Comparison of ENCODE assay signal across 2 cellular contexts in the genomic region with DNA sequence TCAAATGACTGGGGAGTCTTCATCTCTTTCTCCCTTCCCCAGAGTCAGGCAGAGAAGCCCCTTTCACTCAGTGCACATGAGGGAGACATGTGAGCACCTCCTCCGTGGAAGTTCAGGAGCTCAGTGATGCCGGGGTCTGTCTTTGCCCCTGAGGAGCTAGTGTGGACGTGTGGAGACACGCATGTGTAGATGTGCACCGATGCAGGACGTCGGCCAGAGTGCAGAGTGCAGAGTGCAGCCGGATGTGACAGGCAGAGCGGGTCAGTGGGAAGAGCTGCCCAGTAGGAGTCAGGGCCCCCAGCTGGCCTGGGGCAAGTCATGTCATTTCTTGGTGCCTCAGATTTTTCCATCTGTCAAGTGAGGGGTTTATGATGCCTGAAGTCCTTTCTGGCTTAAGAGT.
TF ChIP-seq lines count a peak whose summit lies in the region.

No MANE protein-coding gene starts in this region.

TF ChIP-seq in HEK293, 187 proteins besides CTCF, POLR2A, EP300 and RAD21 (continued from another document):
- TF ChIP-seq, protein P1, sequence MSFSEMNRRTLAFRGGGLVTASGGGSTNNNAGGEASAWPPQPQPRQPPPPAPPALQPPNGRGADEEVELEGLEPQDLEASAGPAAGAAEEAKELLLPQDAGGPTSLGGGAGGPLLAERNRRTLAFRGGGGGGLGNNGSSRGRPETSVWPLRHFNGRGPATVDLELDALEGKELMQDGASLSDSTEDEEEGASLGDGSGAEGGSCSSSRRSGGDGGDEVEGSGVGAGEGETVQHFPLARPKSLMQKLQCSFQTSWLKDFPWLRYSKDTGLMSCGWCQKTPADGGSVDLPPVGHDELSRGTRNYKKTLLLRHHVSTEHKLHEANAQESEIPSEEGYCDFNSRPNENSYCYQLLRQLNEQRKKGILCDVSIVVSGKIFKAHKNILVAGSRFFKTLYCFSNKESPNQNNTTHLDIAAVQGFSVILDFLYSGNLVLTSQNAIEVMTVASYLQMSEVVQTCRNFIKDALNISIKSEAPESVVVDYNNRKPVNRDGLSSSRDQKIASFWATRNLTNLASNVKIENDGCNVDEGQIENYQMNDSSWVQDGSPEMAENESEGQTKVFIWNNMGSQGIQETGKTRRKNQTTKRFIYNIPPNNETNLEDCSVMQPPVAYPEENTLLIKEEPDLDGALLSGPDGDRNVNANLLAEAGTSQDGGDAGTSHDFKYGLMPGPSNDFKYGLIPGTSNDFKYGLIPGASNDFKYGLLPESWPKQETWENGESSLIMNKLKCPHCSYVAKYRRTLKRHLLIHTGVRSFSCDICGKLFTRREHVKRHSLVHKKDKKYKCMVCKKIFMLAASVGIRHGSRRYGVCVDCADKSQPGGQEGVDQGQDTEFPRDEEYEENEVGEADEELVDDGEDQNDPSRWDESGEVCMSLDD (tag by site-specific recombination; IDR thresholded peaks at IDR 0.05) = no peak
- no peak for TF ChIP-seq KLF8 (tag by site-specific recombination; IDR thresholded peaks at IDR 0.05)
- TF ChIP-seq, protein P2, sequence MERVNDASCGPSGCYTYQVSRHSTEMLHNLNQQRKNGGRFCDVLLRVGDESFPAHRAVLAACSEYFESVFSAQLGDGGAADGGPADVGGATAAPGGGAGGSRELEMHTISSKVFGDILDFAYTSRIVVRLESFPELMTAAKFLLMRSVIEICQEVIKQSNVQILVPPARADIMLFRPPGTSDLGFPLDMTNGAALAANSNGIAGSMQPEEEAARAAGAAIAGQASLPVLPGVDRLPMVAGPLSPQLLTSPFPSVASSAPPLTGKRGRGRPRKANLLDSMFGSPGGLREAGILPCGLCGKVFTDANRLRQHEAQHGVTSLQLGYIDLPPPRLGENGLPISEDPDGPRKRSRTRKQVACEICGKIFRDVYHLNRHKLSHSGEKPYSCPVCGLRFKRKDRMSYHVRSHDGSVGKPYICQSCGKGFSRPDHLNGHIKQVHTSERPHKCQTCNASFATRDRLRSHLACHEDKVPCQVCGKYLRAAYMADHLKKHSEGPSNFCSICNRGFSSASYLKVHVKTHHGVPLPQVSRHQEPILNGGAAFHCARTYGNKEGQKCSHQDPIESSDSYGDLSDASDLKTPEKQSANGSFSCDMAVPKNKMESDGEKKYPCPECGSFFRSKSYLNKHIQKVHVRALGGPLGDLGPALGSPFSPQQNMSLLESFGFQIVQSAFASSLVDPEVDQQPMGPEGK (tag by site-specific recombination; IDR thresholded peaks at IDR 0.05) = 0 out of 2 replicates have a peak, but pooled peaks have one; percentile 6
- TF ChIP-seq ZSCAN16 (tag by site-specific recombination; IDR thresholded peaks at IDR 0.05) = no peak
- TF ChIP-seq ZNF624 (tag by site-specific recombination; IDR thresholded peaks at IDR 0.05) = no peak
- no peak for TF ChIP-seq EGR2 (tag by site-specific recombination; IDR thresholded peaks at IDR 0.05; ENCODE audit: low read depth)
- no peak for TF ChIP-seq ZNF785 (tag by site-specific recombination; IDR thresholded peaks at IDR 0.05)
- no peak for TF ChIP-seq ZSCAN30 (tag by site-specific recombination; IDR thresholded peaks at IDR 0.05)
- TF ChIP-seq YY2 (tag by site-specific recombination; IDR thresholded peaks at IDR 0.05) = no peak
- no peak for TF ChIP-seq TCF7L2 (IDR thresholded peaks at IDR 0.05; ENCODE audit: borderline replicate concordance, low read depth, low read length)
- no peak for TF ChIP-seq SP3 (tag by site-specific recombination; IDR thresholded peaks at IDR 0.05)
- TF ChIP-seq ZFP69B (tag by site-specific recombination; IDR thresholded peaks at IDR 0.05) = no peak
- 0 out of 2 replicates have a peak, but pooled peaks have one; percentile 16 for TF ChIP-seq ZIC2 (tag by site-specific recombination; IDR thresholded peaks at IDR 0.05)
- TF ChIP-seq ZBTB17 (tag by site-specific recombination; IDR thresholded peaks at IDR 0.05) = 0 out of 2 replicates have a peak, but pooled peaks have one; percentile 47
- TF ChIP-seq ZNF350 (tag by site-specific recombination; IDR thresholded peaks at IDR 0.05) = no peak
- TF ChIP-seq ZNF324 (tag by site-specific recombination; IDR thresholded peaks at IDR 0.05) = no peak
- peak; percentile 5; the same call in 1 of the 2 replicates for TF ChIP-seq ZNF341 (tag by site-specific recombination; IDR thresholded peaks at IDR 0.05; ENCODE audit: low read depth)

TF ChIP-seq in liver, 16 proteins besides CTCF, POLR2A, EP300 and RAD21 (continued from another document):
- TF ChIP-seq, protein P3, sequence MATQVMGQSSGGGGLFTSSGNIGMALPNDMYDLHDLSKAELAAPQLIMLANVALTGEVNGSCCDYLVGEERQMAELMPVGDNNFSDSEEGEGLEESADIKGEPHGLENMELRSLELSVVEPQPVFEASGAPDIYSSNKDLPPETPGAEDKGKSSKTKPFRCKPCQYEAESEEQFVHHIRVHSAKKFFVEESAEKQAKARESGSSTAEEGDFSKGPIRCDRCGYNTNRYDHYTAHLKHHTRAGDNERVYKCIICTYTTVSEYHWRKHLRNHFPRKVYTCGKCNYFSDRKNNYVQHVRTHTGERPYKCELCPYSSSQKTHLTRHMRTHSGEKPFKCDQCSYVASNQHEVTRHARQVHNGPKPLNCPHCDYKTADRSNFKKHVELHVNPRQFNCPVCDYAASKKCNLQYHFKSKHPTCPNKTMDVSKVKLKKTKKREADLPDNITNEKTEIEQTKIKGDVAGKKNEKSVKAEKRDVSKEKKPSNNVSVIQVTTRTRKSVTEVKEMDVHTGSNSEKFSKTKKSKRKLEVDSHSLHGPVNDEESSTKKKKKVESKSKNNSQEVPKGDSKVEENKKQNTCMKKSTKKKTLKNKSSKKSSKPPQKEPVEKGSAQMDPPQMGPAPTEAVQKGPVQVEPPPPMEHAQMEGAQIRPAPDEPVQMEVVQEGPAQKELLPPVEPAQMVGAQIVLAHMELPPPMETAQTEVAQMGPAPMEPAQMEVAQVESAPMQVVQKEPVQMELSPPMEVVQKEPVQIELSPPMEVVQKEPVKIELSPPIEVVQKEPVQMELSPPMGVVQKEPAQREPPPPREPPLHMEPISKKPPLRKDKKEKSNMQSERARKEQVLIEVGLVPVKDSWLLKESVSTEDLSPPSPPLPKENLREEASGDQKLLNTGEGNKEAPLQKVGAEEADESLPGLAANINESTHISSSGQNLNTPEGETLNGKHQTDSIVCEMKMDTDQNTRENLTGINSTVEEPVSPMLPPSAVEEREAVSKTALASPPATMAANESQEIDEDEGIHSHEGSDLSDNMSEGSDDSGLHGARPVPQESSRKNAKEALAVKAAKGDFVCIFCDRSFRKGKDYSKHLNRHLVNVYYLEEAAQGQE (IDR thresholded peaks at IDR 0.05) = peak; percentile 80
- peak in 1 of 2 donors; percentile 80 for TF ChIP-seq GABPA (IDR thresholded peaks at IDR 0.05 in 1 of 2, conservative IDR thresholded peaks at IDR 0.05 in 1 of 2)
- TF ChIP-seq FOXA1 (IDR thresholded peaks at IDR 0.05) = peak; percentile 5
- peak in 1 of 2 donors; percentile 47 for TF ChIP-seq EGR1 (IDR thresholded peaks at IDR 0.05; ENCODE audit: low read depth in 2 of 2)
- TF ChIP-seq HNF4A (conservative IDR thresholded peaks at IDR 0.05) = peak; percentile 98 to 99
- no peak for TF ChIP-seq FOXA2 (IDR thresholded peaks at IDR 0.05)
- peak; percentile 82 for TF ChIP-seq SP1 (IDR thresholded peaks at IDR 0.05)
- TF ChIP-seq, protein P4, sequence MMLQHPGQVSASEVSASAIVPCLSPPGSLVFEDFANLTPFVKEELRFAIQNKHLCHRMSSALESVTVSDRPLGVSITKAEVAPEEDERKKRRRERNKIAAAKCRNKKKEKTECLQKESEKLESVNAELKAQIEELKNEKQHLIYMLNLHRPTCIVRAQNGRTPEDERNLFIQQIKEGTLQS (IDR thresholded peaks at IDR 0.05) = no peak
- TF ChIP-seq RXRA (IDR thresholded peaks at IDR 0.05) = peak; percentile 85 to 90
- peak; percentile 93 for TF ChIP-seq HNF4G (IDR thresholded peaks at IDR 0.05)
- TF ChIP-seq, protein P5, sequence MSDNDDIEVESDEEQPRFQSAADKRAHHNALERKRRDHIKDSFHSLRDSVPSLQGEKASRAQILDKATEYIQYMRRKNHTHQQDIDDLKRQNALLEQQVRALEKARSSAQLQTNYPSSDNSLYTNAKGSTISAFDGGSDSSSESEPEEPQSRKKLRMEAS (IDR thresholded peaks at IDR 0.05) = peak; percentile 87
- TF ChIP-seq, protein P6, sequence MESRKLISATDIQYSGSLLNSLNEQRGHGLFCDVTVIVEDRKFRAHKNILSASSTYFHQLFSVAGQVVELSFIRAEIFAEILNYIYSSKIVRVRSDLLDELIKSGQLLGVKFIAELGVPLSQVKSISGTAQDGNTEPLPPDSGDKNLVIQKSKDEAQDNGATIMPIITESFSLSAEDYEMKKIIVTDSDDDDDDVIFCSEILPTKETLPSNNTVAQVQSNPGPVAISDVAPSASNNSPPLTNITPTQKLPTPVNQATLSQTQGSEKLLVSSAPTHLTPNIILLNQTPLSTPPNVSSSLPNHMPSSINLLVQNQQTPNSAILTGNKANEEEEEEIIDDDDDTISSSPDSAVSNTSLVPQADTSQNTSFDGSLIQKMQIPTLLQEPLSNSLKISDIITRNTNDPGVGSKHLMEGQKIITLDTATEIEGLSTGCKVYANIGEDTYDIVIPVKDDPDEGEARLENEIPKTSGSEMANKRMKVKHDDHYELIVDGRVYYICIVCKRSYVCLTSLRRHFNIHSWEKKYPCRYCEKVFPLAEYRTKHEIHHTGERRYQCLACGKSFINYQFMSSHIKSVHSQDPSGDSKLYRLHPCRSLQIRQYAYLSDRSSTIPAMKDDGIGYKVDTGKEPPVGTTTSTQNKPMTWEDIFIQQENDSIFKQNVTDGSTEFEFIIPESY (IDR thresholded peaks at IDR 0.05) = peak; percentile 43
